ENCODE assay signal across 11 cellular contexts in genomic region chr6:18302561-18303439, GRCh38. TPM values are rescaled to one million over a fixed set of nuclear protein-coding genes. Genes with fewer than 3 reads are reported as not detected.
DNase-seq lines count a peak whose midpoint lies in the region; ATAC-seq and TF ChIP-seq lines count a peak whose summit lies in the region.
"Had no signal": no experiment of that assay in that cellular context is flagged by ENCODE, and none has a peak within 500 bp of the region (broad histone marks: within the 10 kb centered on the region; RNA-seq: fewer than 3 reads in every experiment).

No MANE protein-coding gene starts in this region.

- no peaks in the 10 kb centered on the region for H3K27me3 ChIP-seq in BE2C
- no peaks in the 10 kb centered on the region for H3K27me3 ChIP-seq in left lung
- H3K27me3 ChIP-seq: MG63 had no signal

- TF ChIP-seq CTCF in BE2C (IDR thresholded peaks at IDR 0.05; ENCODE audit: low read depth, low read length): peak; percentile 20; the same call in 1 of the 2 replicates
- TF ChIP-seq CTCF in fibroblast of pulmonary artery (IDR thresholded peaks at IDR 0.05; ENCODE audit: low read length, missing control alignments): peak; percentile 11
- TF ChIP-seq CTCF in left lung (IDR thresholded peaks at IDR 0.05): no peak

- ATAC-seq in GM18511 (IDR thresholded peaks at IDR 0.05; ENCODE audit: unreplicated experiment) (peak; percentile 56), left lung (no peak)
- ATAC-seq: esophagus mucosa had no signal

- H3K4me1 ChIP-seq in BE2C: no peaks in the 10 kb centered on the region
- no peaks in the 10 kb centered on the region for H3K4me1 ChIP-seq in left lung

- no peaks in the 10 kb centered on the region for H3K36me3 ChIP-seq in BE2C
- H3K36me3 ChIP-seq in left lung: no peaks in the 10 kb centered on the region
- H3K36me3 ChIP-seq: MG63 had no signal

- intact Hi-C loops in left lung (cut with DNase I): no loop called here

- H3K27ac ChIP-seq in left lung: no peak overlapping the region

- DNase-seq in BE2C: no peak
- DNase-seq in NCI-H748 treated with DMSO at 0.1 percent for 48 hours (lab: John Stamatoyannopoulos, UW): peak; percentile 20
- peak; percentile 19 for DNase-seq in fibroblast of pulmonary artery (ENCODE audit: low read depth)
- DNase-seq in C1 segment of cervical spinal cord (lab: John Stamatoyannopoulos, UW): no peak
- DNase-seq in T-helper 2 cell: no peak
- no peak for DNase-seq in left lung
- no peak for DNase-seq in NCI-H226
- DNase-seq: MG63; stimulated activated naive CD4-positive, alpha-beta T cell had no signal

- H3K4me3 ChIP-seq in BE2C (ENCODE audit: low read depth, low read length): no peak overlapping the region
- H3K4me3 ChIP-seq in fibroblast of pulmonary artery (replicated peaks; ENCODE audit: low read depth, low read length): no peak overlapping the region
- H3K4me3 ChIP-seq in left lung: no peak overlapping the region
- H3K4me3 ChIP-seq: MG63 had no signal

- H3K9me3 ChIP-seq in BE2C (no peaks in the 10 kb centered on the region), left lung (no peaks in the 10 kb centered on the region)
- H3K9me3 ChIP-seq: MG63 had no signal

RNA-seq across cellular contexts. Expression of gene DEK, which starts 38.5 kb away (rescaled TPM):
- polyA plus RNA-seq in BE2C (2012; ENCODE audit: insufficient read depth, insufficient read length, low read depth): 37.0 TPM
- 10 to 100 TPM; 60.7 to 73.8 TPM for total RNA-seq in left lung

Comparison
In these comparisons a context has a peak if more than half of its experiments do, and no peak if none do; other contexts are left out.
1. DNase-seq: peak in NCI-H748 treated with DMSO at 0.1 percent for 48 hours (single experiment) and fibroblast of pulmonary artery (single experiment); none in BE2C (single experiment), C1 segment of cervical spinal cord (0 of 14), T-helper 2 cell (0 of 5), left lung (0 of 2) and NCI-H226 (single experiment).
2. CTCF ChIP-seq: peak in BE2C (single experiment) and fibroblast of pulmonary artery (single experiment); none in left lung (0 of 2).